10 cellular contexts compared by ENCODE assay signal in the genomic region with DNA sequence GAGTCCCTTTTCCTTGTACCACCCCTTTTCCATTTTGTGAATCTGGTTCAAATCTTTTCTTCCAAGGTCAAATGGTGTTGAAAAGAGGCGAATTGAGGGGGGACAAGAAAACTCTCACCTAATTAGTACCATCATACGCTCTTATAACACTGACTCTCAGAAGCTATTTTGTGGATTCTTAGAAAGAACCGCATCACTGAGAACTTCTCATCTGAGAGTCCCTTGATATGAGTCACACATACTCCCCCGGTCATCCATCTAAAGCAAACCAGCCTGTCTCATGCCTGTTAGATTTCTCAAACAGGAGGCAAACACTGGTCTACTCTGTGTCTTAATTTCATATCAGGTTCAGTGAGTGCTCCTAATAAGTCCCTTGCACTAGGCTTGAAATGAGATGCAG.
DNase-seq lines count a peak whose midpoint lies in the region; ATAC-seq and TF ChIP-seq lines count a peak whose summit lies in the region.
"Had no signal": no experiment of that assay in that cellular context is flagged by ENCODE, and none has a peak within 500 bp of the region (broad histone marks: within the 10 kb centered on the region; RNA-seq: fewer than 3 reads in every experiment).

No MANE protein-coding gene starts in this region.

- DNase-seq in COLO829 (ENCODE audit: low spot score) (peak; percentile 66), choroid plexus epithelial cell (ENCODE audit: low read depth) (peak; percentile 72), suprapubic skin (ENCODE audit: low spot score in 2 of 2) (no peak), mesendoderm (no peak)
- no peak for DNase-seq in CD8-positive, alpha-beta memory T cell
- DNase-seq: Karpas-422 had no signal

- H3K4me1 Mint-ChIP-seq in CD8-positive, alpha-beta memory T cell, result no peaks in the 10 kb centered on the region
- H3K4me1 Mint-ChIP-seq: CD4-positive, alpha-beta memory T cell had no signal

- H2BK120ac ChIP-seq in mesendoderm (ENCODE audit: low read depth, low read length), result no peak overlapping the region

- no peaks in the 10 kb centered on the region for H3K4me1 ChIP-seq in CD8-positive, alpha-beta memory T cell (ENCODE audit: insufficient read depth, low read length)
- H3K4me1 ChIP-seq in suprapubic skin (no peaks in the 10 kb centered on the region), mesendoderm (ENCODE audit: control insufficient read depth, low read depth, low read length) (no peaks in the 10 kb centered on the region)

- POLR2A ChIA-PET in CD8-positive, alpha-beta memory T cell (lab: Charles Lee), result no interaction called here

- TF ChIP-seq EP300 in suprapubic skin (IDR thresholded peaks at IDR 0.05), result no peak

- H3K4ac ChIP-seq in mesendoderm (ENCODE audit: low read depth, low read length), result no peak overlapping the region

- H3K23ac ChIP-seq in mesendoderm (ENCODE audit: low read length), result no peak overlapping the region

- H2AK5ac ChIP-seq in mesendoderm (ENCODE audit: low read length), result no peak overlapping the region

- H3K36me3 ChIP-seq in CD8-positive, alpha-beta memory T cell (ENCODE audit: insufficient read depth, low read length), result no peaks in the 10 kb centered on the region
- no peaks in the 10 kb centered on the region for H3K36me3 ChIP-seq in suprapubic skin
- H3K36me3 ChIP-seq in mesendoderm (ENCODE audit: control insufficient read depth, insufficient read depth, low read length), result no peaks in the 10 kb centered on the region

- H4K8ac ChIP-seq in mesendoderm (ENCODE audit: low read depth, low read length), result no peak overlapping the region

- no peak overlapping the region for H3K4me3 Mint-ChIP-seq in CD8-positive, alpha-beta memory T cell
- H3K4me3 Mint-ChIP-seq: CD4-positive, alpha-beta memory T cell had no signal

- no peak overlapping the region for H3K27ac Mint-ChIP-seq in CD8-positive, alpha-beta memory T cell
- H3K27ac Mint-ChIP-seq: CD4-positive, alpha-beta memory T cell had no signal

- 76% methylated on average over 4 of the region's 4 CpGs for WGBS in suprapubic skin
- no CpG with 5 or more reads among the region's 4 CpGs for WGBS in mesendoderm (ENCODE audit: extremely low coverage, insufficient coverage, low lambda C conversion rate)

- CTCF ChIA-PET in CD8-positive, alpha-beta memory T cell (lab: Charles Lee), result no interaction called here

- H2BK15ac ChIP-seq in mesendoderm (replicated peaks; ENCODE audit: low read depth), result no peak overlapping the region

- H3K79me2 ChIP-seq in mesendoderm (ENCODE audit: control insufficient read depth, insufficient read depth, low read length), result no peaks in the 10 kb centered on the region

- no peak overlapping the region for H2BK5ac ChIP-seq in mesendoderm (ENCODE audit: low read length)

- ATAC-seq in GM21360 (IDR thresholded peaks at IDR 0.05; ENCODE audit: unreplicated experiment) (peak; percentile 95), HG03378 (IDR thresholded peaks at IDR 0.05; ENCODE audit: unreplicated experiment) (peak; percentile 94), GM21515 (IDR thresholded peaks at IDR 0.05; ENCODE audit: unreplicated experiment) (no peak)

- peaks cover 15 to 66% of the 10 kb centered on the region in 2 donors for H3K27me3 Mint-ChIP-seq in CD8-positive, alpha-beta memory T cell

- H3K27ac ChIP-seq in CD8-positive, alpha-beta memory T cell (ENCODE audit: low read depth, low read length), result no peak overlapping the region
- H3K27ac ChIP-seq in suprapubic skin (no peak overlapping the region), mesendoderm (ENCODE audit: low read depth, low read length) (no peak overlapping the region)

- H3K4me3 ChIP-seq in choroid plexus epithelial cell (ENCODE audit: low read depth, low read length) (no peak overlapping the region), suprapubic skin (no peak overlapping the region), mesendoderm (ENCODE audit: low read length) (no peak overlapping the region)
- no peak overlapping the region for H3K4me3 ChIP-seq in CD8-positive, alpha-beta memory T cell (ENCODE audit: low read length)

- no peaks in the 10 kb centered on the region for H3K9me3 ChIP-seq in CD8-positive, alpha-beta memory T cell (ENCODE audit: low read length)
- H3K9me3 ChIP-seq in suprapubic skin, result no peaks in the 10 kb centered on the region

- H3K9ac ChIP-seq in mesendoderm (ENCODE audit: low read length), result no peak overlapping the region

- TF ChIP-seq CTCF in choroid plexus epithelial cell (conservative IDR thresholded peaks at IDR 0.05; ENCODE audit: low read depth, low read length), result no peak
- TF ChIP-seq CTCF in suprapubic skin (IDR thresholded peaks at IDR 0.05), result no peak

- H3K79me1 ChIP-seq in mesendoderm (ENCODE audit: low read length), result no peaks in the 10 kb centered on the region

- peaks cover 3% of the 10 kb centered on the region for H3K27me3 ChIP-seq in CD8-positive, alpha-beta memory T cell (ENCODE audit: insufficient read depth, low read length, poor library complexity, severe bottlenecking)
- H3K27me3 ChIP-seq in suprapubic skin (no peaks in the 10 kb centered on the region), mesendoderm (ENCODE audit: insufficient read depth, low read length, poor library complexity) (no peaks in the 10 kb centered on the region)

- H3K36me3 Mint-ChIP-seq in CD8-positive, alpha-beta memory T cell, result no peaks in the 10 kb centered on the region
- H3K36me3 Mint-ChIP-seq: CD4-positive, alpha-beta memory T cell had no signal

- H3K4me2 ChIP-seq in mesendoderm (ENCODE audit: low read length), result no peak overlapping the region

- no peak overlapping the region for H3K56ac ChIP-seq in mesendoderm (ENCODE audit: low read length)

- peaks cover 0 to 2% (median 0%) of the 10 kb centered on the region in 5 donors for H3K9me3 Mint-ChIP-seq in CD8-positive, alpha-beta memory T cell
- H3K9me3 Mint-ChIP-seq: CD4-positive, alpha-beta memory T cell had no signal

- no peak for TF ChIP-seq POLR2A in suprapubic skin (IDR thresholded peaks at IDR 0.05)

- H4K5ac ChIP-seq in mesendoderm (ENCODE audit: low read length), result no peak overlapping the region

- H3K18ac ChIP-seq in mesendoderm (ENCODE audit: low read length), result no peak overlapping the region

Comparison
In these comparisons a context has a peak if more than half of its experiments do, and no peak if none do; other contexts are left out.
1. DNase-seq: peak in COLO829 (single experiment) and choroid plexus epithelial cell (single experiment); none in CD8-positive, alpha-beta memory T cell (0 of 5), suprapubic skin (0 of 2) and mesendoderm (single experiment).